1 cellular context compared by ENCODE assay signal in the genomic region with DNA sequence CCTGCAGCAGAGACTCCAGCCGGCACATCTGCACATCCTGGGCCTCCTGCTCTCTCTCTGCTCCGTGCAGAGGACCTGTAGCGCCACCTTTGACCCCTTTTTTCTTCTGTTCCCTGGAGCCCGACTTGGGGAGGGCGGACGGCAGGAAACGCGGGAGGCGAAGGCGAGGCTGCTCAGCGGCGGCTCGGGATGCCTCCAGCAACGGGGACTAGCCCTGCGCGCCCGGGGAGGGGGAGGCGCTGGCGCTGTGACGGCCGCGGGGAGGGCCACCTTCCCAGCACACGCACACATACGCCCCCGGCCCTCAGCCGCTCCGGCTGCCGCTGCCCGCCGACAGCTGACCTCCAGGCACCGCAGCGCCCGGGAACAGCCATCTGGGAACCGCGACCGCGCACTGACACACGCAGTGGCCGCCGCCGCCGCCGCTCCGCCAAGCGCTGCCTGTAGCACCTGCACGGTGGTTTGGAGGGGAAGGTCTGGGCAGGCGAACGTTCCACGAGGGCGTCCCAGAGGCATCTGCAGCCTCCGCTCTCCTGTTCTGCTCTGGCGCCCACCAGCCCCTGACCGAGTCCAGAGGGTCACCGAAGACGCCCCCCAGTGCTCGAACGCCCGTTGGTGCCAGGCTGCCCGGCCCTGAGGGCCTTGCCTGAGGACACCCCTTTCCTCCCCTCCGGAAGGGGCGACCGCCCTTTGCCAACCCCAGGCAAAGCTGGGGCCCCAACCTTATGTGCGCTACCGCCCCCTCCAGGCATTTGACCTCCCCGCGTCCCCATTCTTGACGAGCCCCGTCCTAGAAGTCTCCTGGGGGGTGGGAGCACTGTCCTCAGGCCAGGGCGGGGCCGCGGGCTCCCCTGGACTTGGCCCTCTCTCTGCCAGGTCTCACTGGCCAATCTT.
TF ChIP-seq lines count a peak whose summit lies in the region.

No MANE protein-coding gene starts in this region.

TF ChIP-seq in H1, 55 proteins besides CTCF, POLR2A, EP300 and RAD21:
- no peak for TF ChIP-seq NRF1 (IDR thresholded peaks at IDR 0.05; ENCODE audit: low read depth, low read length)
- no peak for TF ChIP-seq TAF7 (optimal IDR thresholded peaks at IDR 0.05; ENCODE audit: borderline replicate concordance, low read depth, low read length)
- no peak for TF ChIP-seq RXRA (IDR thresholded peaks at IDR 0.05; ENCODE audit: insufficient read depth, low read depth, low read length)
- no peak for TF ChIP-seq BRCA1 (IDR thresholded peaks at IDR 0.05; ENCODE audit: low read depth, low read length)
- TF ChIP-seq SIX5 (IDR thresholded peaks at IDR 0.05; ENCODE audit: low read depth, low read length): no peak
- no peak for TF ChIP-seq SP2 (IDR thresholded peaks at IDR 0.05; ENCODE audit: low read length)
- TF ChIP-seq, protein P1, sequence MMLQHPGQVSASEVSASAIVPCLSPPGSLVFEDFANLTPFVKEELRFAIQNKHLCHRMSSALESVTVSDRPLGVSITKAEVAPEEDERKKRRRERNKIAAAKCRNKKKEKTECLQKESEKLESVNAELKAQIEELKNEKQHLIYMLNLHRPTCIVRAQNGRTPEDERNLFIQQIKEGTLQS (IDR thresholded peaks at IDR 0.05; ENCODE audit: insufficient read depth, low read depth, low read length): no peak
- TF ChIP-seq ZNF274 (IDR thresholded peaks at IDR 0.05; ENCODE audit: borderline replicate concordance, extremely low read depth, low read length): no peak
- TF ChIP-seq SRF (IDR thresholded peaks at IDR 0.05; ENCODE audit: low read depth, low read length): no peak
- TF ChIP-seq, protein P2, sequence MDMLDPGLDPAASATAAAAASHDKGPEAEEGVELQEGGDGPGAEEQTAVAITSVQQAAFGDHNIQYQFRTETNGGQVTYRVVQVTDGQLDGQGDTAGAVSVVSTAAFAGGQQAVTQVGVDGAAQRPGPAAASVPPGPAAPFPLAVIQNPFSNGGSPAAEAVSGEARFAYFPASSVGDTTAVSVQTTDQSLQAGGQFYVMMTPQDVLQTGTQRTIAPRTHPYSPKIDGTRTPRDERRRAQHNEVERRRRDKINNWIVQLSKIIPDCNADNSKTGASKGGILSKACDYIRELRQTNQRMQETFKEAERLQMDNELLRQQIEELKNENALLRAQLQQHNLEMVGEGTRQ (IDR thresholded peaks at IDR 0.05; ENCODE audit: low read length): no peak
- TF ChIP-seq TEAD4 (IDR thresholded peaks at IDR 0.05; ENCODE audit: low read depth, low read length): 0 out of 2 replicates have a peak, but pooled peaks have one; percentile 19
- TF ChIP-seq KDM5A (IDR thresholded peaks at IDR 0.05; ENCODE audit: low read length): no peak
- TF ChIP-seq CHD1 (IDR thresholded peaks at IDR 0.05; ENCODE audit: low read depth, low read length): no peak
- no peak; the same call in 1 of the 2 replicates for TF ChIP-seq EGR1 (IDR thresholded peaks at IDR 0.05; ENCODE audit: borderline replicate concordance, low read depth, low read length)
- TF ChIP-seq CHD2 (IDR thresholded peaks at IDR 0.05; ENCODE audit: low read length): no peak
- TF ChIP-seq, protein P3, sequence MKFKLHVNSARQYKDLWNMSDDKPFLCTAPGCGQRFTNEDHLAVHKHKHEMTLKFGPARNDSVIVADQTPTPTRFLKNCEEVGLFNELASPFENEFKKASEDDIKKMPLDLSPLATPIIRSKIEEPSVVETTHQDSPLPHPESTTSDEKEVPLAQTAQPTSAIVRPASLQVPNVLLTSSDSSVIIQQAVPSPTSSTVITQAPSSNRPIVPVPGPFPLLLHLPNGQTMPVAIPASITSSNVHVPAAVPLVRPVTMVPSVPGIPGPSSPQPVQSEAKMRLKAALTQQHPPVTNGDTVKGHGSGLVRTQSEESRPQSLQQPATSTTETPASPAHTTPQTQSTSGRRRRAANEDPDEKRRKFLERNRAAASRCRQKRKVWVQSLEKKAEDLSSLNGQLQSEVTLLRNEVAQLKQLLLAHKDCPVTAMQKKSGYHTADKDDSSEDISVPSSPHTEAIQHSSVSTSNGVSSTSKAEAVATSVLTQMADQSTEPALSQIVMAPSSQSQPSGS (IDR thresholded peaks at IDR 0.05; ENCODE audit: low read length): no peak
- TF ChIP-seq TBP (IDR thresholded peaks at IDR 0.05; ENCODE audit: low read depth, low read length): no peak
- TF ChIP-seq POLR2AphosphoS5 (IDR thresholded peaks at IDR 0.05; ENCODE audit: low read depth, low read length): no peak
- TF ChIP-seq MAFK (IDR thresholded peaks at IDR 0.05; ENCODE audit: low read depth, low read length): no peak
- TF ChIP-seq TCF12 (IDR thresholded peaks at IDR 0.05; ENCODE audit: low read depth, low read length): no peak
- TF ChIP-seq CEBPB (IDR thresholded peaks at IDR 0.05; ENCODE audit: low read depth, low read length): no peak
- no peak for TF ChIP-seq BACH1 (IDR thresholded peaks at IDR 0.05; ENCODE audit: low read length)
- TF ChIP-seq EZH2 (IDR thresholded peaks at IDR 0.05; ENCODE audit: low read depth, low read length, severe bottlenecking): peak; percentile 28
- TF ChIP-seq SUZ12 (IDR thresholded peaks at IDR 0.05; ENCODE audit: low read length): peak; percentile 54; the same call in 1 of the 2 replicates
- TF ChIP-seq KDM1A (IDR thresholded peaks at IDR 0.05; ENCODE audit: borderline replicate concordance, low read length): no peak
- TF ChIP-seq, protein P4, sequence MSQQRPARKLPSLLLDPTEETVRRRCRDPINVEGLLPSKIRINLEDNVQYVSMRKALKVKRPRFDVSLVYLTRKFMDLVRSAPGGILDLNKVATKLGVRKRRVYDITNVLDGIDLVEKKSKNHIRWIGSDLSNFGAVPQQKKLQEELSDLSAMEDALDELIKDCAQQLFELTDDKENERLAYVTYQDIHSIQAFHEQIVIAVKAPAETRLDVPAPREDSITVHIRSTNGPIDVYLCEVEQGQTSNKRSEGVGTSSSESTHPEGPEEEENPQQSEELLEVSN (IDR thresholded peaks at IDR 0.05): peak; percentile 85
- no peak for TF ChIP-seq SP1 (IDR thresholded peaks at IDR 0.05; ENCODE audit: low read depth, low read length)
- TF ChIP-seq CTBP2 (IDR thresholded peaks at IDR 0.05; ENCODE audit: borderline replicate concordance, insufficient read depth, insufficient read length, low read length): peak; percentile 21
- no peak for TF ChIP-seq POU5F1 (IDR thresholded peaks at IDR 0.05; ENCODE audit: low read depth, low read length)
- TF ChIP-seq BCL11A (IDR thresholded peaks at IDR 0.05; ENCODE audit: low read depth in 2 of 2, low read length in 2 of 2): no peak
- TF ChIP-seq HDAC6 (IDR thresholded peaks at IDR 0.05; ENCODE audit: low read depth, low read length): no peak
- no peak for TF ChIP-seq GABPA (IDR thresholded peaks at IDR 0.05; ENCODE audit: borderline replicate concordance, insufficient read depth, low read length)
- no peak for TF ChIP-seq PHF8 (conservative IDR thresholded peaks at IDR 0.05; ENCODE audit: low read depth, low read length)
- TF ChIP-seq JUND (IDR thresholded peaks at IDR 0.05; ENCODE audit: low read length): no peak
- no peak for TF ChIP-seq SP4 (IDR thresholded peaks at IDR 0.05; ENCODE audit: low read length)
- no peak for TF ChIP-seq RNF2 (IDR thresholded peaks at IDR 0.05; ENCODE audit: borderline replicate concordance, low read depth, low read length, missing control alignments, poor library complexity, severe bottlenecking)
- TF ChIP-seq NANOG (IDR thresholded peaks at IDR 0.05; ENCODE audit: insufficient read depth, low read depth, low read length, poor library complexity, severe bottlenecking): no peak
- no peak for TF ChIP-seq TAF1 (IDR thresholded peaks at IDR 0.05; ENCODE audit: low read depth, low read length)
- no peak for TF ChIP-seq GTF2F1 (IDR thresholded peaks at IDR 0.05; ENCODE audit: borderline replicate concordance, low read depth, low read length)
- no peak for TF ChIP-seq SAP30 (IDR thresholded peaks at IDR 0.05; ENCODE audit: insufficient read depth, insufficient replicate concordance, low read length)
- TF ChIP-seq ASH2L (IDR thresholded peaks at IDR 0.05; ENCODE audit: low read length): peak; percentile 42
- no peak for TF ChIP-seq CBX5 (IDR thresholded peaks at IDR 0.05; ENCODE audit: low read depth, low read length)
- no peak for TF ChIP-seq JUN (IDR thresholded peaks at IDR 0.05; ENCODE audit: low read depth, low read length)
- TF ChIP-seq, protein P5, sequence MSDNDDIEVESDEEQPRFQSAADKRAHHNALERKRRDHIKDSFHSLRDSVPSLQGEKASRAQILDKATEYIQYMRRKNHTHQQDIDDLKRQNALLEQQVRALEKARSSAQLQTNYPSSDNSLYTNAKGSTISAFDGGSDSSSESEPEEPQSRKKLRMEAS (IDR thresholded peaks at IDR 0.05): peak; percentile 83
- TF ChIP-seq HDAC2 (IDR thresholded peaks at IDR 0.05; ENCODE audit: borderline replicate concordance in 1 of 2, low read depth in 2 of 2, low read length in 2 of 2): no peak
- no peak for TF ChIP-seq RFX5 (IDR thresholded peaks at IDR 0.05; ENCODE audit: borderline replicate concordance, low read depth, low read length)
- no peak for TF ChIP-seq SIN3A (conservative IDR thresholded peaks at IDR 0.05 in 1 of 2, IDR thresholded peaks at IDR 0.05 in 1 of 2; ENCODE audit: low read depth in 1 of 2, low read length in 2 of 2)
- no peak for TF ChIP-seq FOSL1 (IDR thresholded peaks at IDR 0.05; ENCODE audit: insufficient read depth, low read depth, low read length)
- TF ChIP-seq, protein P6, sequence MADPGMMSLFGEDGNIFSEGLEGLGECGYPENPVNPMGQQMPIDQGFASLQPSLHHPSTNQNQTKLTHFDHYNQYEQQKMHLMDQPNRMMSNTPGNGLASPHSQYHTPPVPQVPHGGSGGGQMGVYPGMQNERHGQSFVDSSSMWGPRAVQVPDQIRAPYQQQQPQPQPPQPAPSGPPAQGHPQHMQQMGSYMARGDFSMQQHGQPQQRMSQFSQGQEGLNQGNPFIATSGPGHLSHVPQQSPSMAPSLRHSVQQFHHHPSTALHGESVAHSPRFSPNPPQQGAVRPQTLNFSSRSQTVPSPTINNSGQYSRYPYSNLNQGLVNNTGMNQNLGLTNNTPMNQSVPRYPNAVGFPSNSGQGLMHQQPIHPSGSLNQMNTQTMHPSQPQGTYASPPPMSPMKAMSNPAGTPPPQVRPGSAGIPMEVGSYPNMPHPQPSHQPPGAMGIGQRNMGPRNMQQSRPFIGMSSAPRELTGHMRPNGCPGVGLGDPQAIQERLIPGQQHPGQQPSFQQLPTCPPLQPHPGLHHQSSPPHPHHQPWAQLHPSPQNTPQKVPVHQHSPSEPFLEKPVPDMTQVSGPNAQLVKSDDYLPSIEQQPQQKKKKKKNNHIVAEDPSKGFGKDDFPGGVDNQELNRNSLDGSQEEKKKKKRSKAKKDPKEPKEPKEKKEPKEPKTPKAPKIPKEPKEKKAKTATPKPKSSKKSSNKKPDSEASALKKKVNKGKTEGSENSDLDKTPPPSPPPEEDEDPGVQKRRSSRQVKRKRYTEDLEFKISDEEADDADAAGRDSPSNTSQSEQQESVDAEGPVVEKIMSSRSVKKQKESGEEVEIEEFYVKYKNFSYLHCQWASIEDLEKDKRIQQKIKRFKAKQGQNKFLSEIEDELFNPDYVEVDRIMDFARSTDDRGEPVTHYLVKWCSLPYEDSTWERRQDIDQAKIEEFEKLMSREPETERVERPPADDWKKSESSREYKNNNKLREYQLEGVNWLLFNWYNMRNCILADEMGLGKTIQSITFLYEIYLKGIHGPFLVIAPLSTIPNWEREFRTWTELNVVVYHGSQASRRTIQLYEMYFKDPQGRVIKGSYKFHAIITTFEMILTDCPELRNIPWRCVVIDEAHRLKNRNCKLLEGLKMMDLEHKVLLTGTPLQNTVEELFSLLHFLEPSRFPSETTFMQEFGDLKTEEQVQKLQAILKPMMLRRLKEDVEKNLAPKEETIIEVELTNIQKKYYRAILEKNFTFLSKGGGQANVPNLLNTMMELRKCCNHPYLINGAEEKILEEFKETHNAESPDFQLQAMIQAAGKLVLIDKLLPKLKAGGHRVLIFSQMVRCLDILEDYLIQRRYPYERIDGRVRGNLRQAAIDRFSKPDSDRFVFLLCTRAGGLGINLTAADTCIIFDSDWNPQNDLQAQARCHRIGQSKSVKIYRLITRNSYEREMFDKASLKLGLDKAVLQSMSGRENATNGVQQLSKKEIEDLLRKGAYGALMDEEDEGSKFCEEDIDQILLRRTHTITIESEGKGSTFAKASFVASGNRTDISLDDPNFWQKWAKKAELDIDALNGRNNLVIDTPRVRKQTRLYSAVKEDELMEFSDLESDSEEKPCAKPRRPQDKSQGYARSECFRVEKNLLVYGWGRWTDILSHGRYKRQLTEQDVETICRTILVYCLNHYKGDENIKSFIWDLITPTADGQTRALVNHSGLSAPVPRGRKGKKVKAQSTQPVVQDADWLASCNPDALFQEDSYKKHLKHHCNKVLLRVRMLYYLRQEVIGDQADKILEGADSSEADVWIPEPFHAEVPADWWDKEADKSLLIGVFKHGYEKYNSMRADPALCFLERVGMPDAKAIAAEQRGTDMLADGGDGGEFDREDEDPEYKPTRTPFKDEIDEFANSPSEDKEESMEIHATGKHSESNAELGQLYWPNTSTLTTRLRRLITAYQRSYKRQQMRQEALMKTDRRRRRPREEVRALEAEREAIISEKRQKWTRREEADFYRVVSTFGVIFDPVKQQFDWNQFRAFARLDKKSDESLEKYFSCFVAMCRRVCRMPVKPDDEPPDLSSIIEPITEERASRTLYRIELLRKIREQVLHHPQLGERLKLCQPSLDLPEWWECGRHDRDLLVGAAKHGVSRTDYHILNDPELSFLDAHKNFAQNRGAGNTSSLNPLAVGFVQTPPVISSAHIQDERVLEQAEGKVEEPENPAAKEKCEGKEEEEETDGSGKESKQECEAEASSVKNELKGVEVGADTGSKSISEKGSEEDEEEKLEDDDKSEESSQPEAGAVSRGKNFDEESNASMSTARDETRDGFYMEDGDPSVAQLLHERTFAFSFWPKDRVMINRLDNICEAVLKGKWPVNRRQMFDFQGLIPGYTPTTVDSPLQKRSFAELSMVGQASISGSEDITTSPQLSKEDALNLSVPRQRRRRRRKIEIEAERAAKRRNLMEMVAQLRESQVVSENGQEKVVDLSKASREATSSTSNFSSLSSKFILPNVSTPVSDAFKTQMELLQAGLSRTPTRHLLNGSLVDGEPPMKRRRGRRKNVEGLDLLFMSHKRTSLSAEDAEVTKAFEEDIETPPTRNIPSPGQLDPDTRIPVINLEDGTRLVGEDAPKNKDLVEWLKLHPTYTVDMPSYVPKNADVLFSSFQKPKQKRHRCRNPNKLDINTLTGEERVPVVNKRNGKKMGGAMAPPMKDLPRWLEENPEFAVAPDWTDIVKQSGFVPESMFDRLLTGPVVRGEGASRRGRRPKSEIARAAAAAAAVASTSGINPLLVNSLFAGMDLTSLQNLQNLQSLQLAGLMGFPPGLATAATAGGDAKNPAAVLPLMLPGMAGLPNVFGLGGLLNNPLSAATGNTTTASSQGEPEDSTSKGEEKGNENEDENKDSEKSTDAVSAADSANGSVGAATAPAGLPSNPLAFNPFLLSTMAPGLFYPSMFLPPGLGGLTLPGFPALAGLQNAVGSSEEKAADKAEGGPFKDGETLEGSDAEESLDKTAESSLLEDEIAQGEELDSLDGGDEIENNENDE (IDR thresholded peaks at IDR 0.05; ENCODE audit: insufficient replicate concordance, low read length): no peak
- no peak for TF ChIP-seq CREB1 (IDR thresholded peaks at IDR 0.05)
- peak; percentile 97 for TF ChIP-seq KDM4A (IDR thresholded peaks at IDR 0.05; ENCODE audit: low read depth, low read length, severe bottlenecking)
- TF ChIP-seq CBX8 (IDR thresholded peaks at IDR 0.05; ENCODE audit: borderline replicate concordance, low read depth, low read length): no peak
- TF ChIP-seq SIRT6 (IDR thresholded peaks at IDR 0.05; ENCODE audit: low read length): no peak
- peak; percentile 50; the same call in 1 of the 2 replicates for TF ChIP-seq RBBP5 (IDR thresholded peaks at IDR 0.05; ENCODE audit: borderline replicate concordance, low read depth, low read length)
- TF ChIP-seq YY1 (IDR thresholded peaks at IDR 0.05; ENCODE audit: low read depth, low read length): no peak
TF ChIP-seq in H1: peak in this region for 9.
